27 cellular contexts compared by ENCODE assay signal in the genomic region with DNA sequence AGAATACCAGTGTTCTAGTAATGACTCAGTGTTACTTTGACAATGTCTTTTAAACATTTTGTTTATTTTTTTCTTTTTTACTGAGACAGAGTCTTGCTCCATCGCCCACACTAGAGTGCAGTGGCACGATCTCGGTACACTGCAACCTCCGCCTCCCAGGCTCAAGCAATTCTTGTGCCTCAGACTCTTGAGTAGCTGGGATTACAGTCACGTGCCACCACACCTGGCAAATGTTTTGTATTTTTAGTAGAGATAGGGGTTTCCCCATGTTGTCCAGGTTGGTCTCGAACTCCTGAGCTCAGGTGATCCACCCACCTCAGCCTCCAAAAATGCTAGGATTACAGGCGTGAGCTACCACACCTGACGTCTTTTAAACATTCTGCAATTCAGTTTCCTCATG.
"Had no signal": no experiment of that assay in that cellular context is flagged by ENCODE, and none has a peak within 500 bp of the region (broad histone marks: within the 10 kb centered on the region; RNA-seq: fewer than 3 reads in every experiment).

No MANE protein-coding gene starts in this region.

- H3K79me2 ChIP-seq: parathyroid adenoma had no signal

- H3K9ac ChIP-seq: neural progenitor cell, parathyroid adenoma had no signal

- H3K4me3 Mint-ChIP-seq: endodermal cell; mesothelial cell of epicardium; naive B cell; natural killer cell treated with Interleukin-12 subunit alpha and Interleukin-12 subunit beta and Interleukin-15 and Interleukin-18, amount 100 ng/mL, for 72 hours; neural progenitor cell; stimulated activated memory B cell treated with anti-CD40 and anti-IgM and Interleukin-4, amounts not matched to agents 10 μg/mL and 1 μg/mL and 100 μg/mL, for 72 hours had no signal

- H3K4me2 ChIP-seq: hepatocyte, neural progenitor cell had no signal

- H2AFZ ChIP-seq: hepatocyte, neural progenitor cell, parathyroid adenoma had no signal

- H3K4me1 Mint-ChIP-seq: endodermal cell; neural progenitor cell; stimulated activated memory B cell treated with anti-CD40 and anti-IgM and Interleukin-4, amounts not matched to agents 10 μg/mL and 1 μg/mL and 100 μg/mL, for 72 hours had no signal

- ATAC-seq: esophagus mucosa; foreskin keratinocyte; gastroesophageal sphincter; heart left ventricle; left cardiac atrium; left lung; mucosa of descending colon; natural killer cell treated with Interleukin-12 subunit alpha and Interleukin-12 subunit beta and Interleukin-15 and Interleukin-18, amount 100 ng/mL, for 72 hours; right cardiac atrium; stimulated activated memory B cell treated with anti-CD40 and anti-IgM and Interleukin-4, amounts not matched to agents 10 μg/mL and 1 μg/mL and 100 μg/mL, for 72 hours; stimulated activated naive CD8-positive, alpha-beta T cell treated with anti-CD3 and anti-CD28 coated beads, Interleukin-15, Interleukin-2, amounts not matched to agents 100 U/mL and 50 U/mL, for 24 hours had no signal

- DNase-seq: effector CD8-positive, alpha-beta T cell; endodermal cell; foreskin keratinocyte; heart left ventricle; left cardiac atrium; left lung; mesenchymal stem cell; mucosa of descending colon; naive B cell; right cardiac atrium; sigmoid colon; stimulated activated CD4-positive, alpha-beta T cell treated with anti-CD3 and anti-CD28 coated beads, Interleukin-4, amount 100 ng/mL, for 4 hours; stimulated activated naive CD8-positive, alpha-beta T cell treated with anti-CD3 and anti-CD28 coated beads, Interleukin-15, Interleukin-2, amounts not matched to agents 100 U/mL and 50 U/mL, for 24 hours; substantia nigra; testis; upper lobe of left lung had no signal

- H3K36me3 ChIP-seq: prostate gland had no signal

- H3K4me1 ChIP-seq: foreskin keratinocyte, left lung, neural progenitor cell, parathyroid adenoma, prostate gland, testis, upper lobe of left lung had no signal

- H3K27me3 Mint-ChIP-seq: naive B cell; natural killer cell treated with Interleukin-12 subunit alpha and Interleukin-12 subunit beta and Interleukin-15 and Interleukin-18, amount 100 ng/mL, for 72 hours; stimulated activated memory B cell treated with anti-CD40 and anti-IgM and Interleukin-4, amounts not matched to agents 10 μg/mL and 1 μg/mL and 100 μg/mL, for 72 hours had no signal

- H3K9me3 ChIP-seq: gastroesophageal sphincter, heart left ventricle, left lung, mucosa of descending colon, prostate gland, sigmoid colon, testis, tibial nerve, upper lobe of left lung had no signal

- H3K4me3 ChIP-seq: gastroesophageal sphincter, heart left ventricle, hepatocyte, left lung, mucosa of descending colon, neural progenitor cell, prostate gland, sigmoid colon, testis, tibial nerve, upper lobe of left lung had no signal

- H3K9me3 Mint-ChIP-seq: natural killer cell treated with Interleukin-12 subunit alpha and Interleukin-12 subunit beta and Interleukin-15 and Interleukin-18, amount 100 ng/mL, for 72 hours; stimulated activated memory B cell treated with anti-CD40 and anti-IgM and Interleukin-4, amounts not matched to agents 10 μg/mL and 1 μg/mL and 100 μg/mL, for 72 hours had no signal

- H3K27ac Mint-ChIP-seq: endodermal cell; naive B cell; natural killer cell treated with Interleukin-12 subunit alpha and Interleukin-12 subunit beta and Interleukin-15 and Interleukin-18, amount 100 ng/mL, for 72 hours; neural progenitor cell; stimulated activated memory B cell treated with anti-CD40 and anti-IgM and Interleukin-4, amounts not matched to agents 10 μg/mL and 1 μg/mL and 100 μg/mL, for 72 hours had no signal

- H3K27ac ChIP-seq: epithelial cell of prostate, foreskin keratinocyte, gastroesophageal sphincter, heart left ventricle, hepatocyte, left lung, neural progenitor cell, parathyroid adenoma, prostate gland, sigmoid colon, testis, tibial nerve, upper lobe of left lung had no signal

- H3K27me3 ChIP-seq: foreskin keratinocyte, gastroesophageal sphincter, heart left ventricle, hepatocyte, left lung, neural progenitor cell, sigmoid colon, testis, tibial nerve, upper lobe of left lung had no signal
